ENCODE assay signal across 23 cellular contexts in the genomic region with DNA sequence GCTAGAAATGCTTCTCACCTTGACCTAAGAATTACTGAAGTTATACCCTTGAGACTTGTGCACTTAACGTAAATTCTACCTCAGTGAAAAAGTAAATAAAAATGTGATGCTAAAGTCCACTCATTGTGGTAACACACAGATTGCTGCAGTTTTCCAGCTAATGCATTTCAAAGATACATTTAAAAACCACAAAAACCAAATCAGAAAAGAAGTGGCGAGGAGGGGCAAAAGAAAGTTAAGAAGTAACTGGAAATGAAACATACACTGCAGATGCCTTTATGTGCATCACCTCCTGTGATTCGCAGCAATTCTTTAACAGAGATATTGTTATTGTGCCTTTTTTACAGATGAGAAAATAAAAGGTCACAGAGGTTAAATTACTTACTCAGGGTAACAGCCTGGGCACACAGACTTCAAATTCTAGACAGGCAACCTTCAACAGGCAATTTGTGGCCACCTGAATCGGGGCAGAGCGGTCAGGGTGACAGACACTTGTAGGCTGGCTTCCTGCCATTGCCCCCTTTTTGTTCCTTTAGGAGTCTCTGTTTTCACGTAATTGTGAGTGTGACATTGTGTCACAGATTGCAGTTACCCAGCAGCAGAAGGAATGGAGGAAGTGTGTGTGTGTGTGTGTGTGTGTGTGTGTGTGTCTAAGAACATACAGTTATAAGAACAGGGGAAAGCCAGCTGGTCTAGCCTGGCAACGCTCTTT. TPM values are rescaled to one million over a fixed set of nuclear protein-coding genes. Genes with fewer than 3 reads are reported as not detected.
DNase-seq lines count a peak whose midpoint lies in the region; ATAC-seq and TF ChIP-seq lines count a peak whose summit lies in the region.
"Had no signal": no experiment of that assay in that cellular context is flagged by ENCODE, and none has a peak within 500 bp of the region (broad histone marks: within the 10 kb centered on the region; RNA-seq: fewer than 3 reads in every experiment).

No MANE protein-coding gene starts in this region.

- no peaks in the 10 kb centered on the region for H3K9me3 Mint-ChIP-seq in Calu3 (ENCODE audit: low read depth, unreplicated experiment)
- H3K9me3 Mint-ChIP-seq: activated CD8-positive, alpha-beta T cell treated with anti-CD3 and anti-CD28 coated beads for 36 hours; activated T-cell treated with anti-CD3 and anti-CD28 coated beads, Interleukin-2, amount 50 U/mL, for 24 hours; CD4-positive, alpha-beta T cell; natural killer cell; T-helper 2 cell treated with Interferon-gamma antibody and Interleukin-4, amounts not matched to agents 5 μg/mL and 100 μg/mL, for 36 hours had no signal

- DNase-seq in Calu3: no peak
- DNase-seq in osteoblast (ENCODE audit: insufficient read length, low spot score, missing footprints): peak; percentile 77
- no peak for DNase-seq in ascending aorta (ENCODE audit: low spot score in 2 of 2)
- no peak for DNase-seq in aorta
- DNase-seq: activated CD4-positive, CD25-positive, alpha-beta regulatory T cell; activated CD8-positive, alpha-beta T cell treated with anti-CD3 and anti-CD28 coated beads for 36 hours; activated naive CD4-positive, alpha-beta T cell treated with Interleukin-2 at 50 U/mL for 16 hours; activated T-cell treated with anti-CD3 and anti-CD28 coated beads, Interleukin-2, amount 50 U/mL, for 24 hours; CD4-positive, alpha-beta T cell; DND-41; natural killer cell; NCI-H146; NCI-H82 had no signal

- H3K4me2 ChIP-seq in Loucy (ENCODE audit: low read depth, low read length, poor library complexity, severe bottlenecking) (peak overlapping the region; percentile 15), osteoblast (ENCODE audit: insufficient read depth, low read length) (no peak overlapping the region)

- no peaks in the 10 kb centered on the region for H3F3A ChIP-seq in Loucy (ENCODE audit: low read depth)

- H3K36me3 ChIP-seq in Loucy (ENCODE audit: insufficient read depth, low read length): no peaks in the 10 kb centered on the region
- H3K36me3 ChIP-seq in duodenal mucosa (ENCODE audit: control insufficient read depth in 1 of 2, insufficient read depth in 2 of 2, low read length in 2 of 2): no peaks in the 10 kb centered on the region
- no peaks in the 10 kb centered on the region for H3K36me3 ChIP-seq in osteoblast (ENCODE audit: insufficient read depth, low read length)
- no peaks in the 10 kb centered on the region for H3K36me3 ChIP-seq in ascending aorta
- H3K36me3 ChIP-seq in aorta (ENCODE audit: control insufficient read depth in 1 of 2, insufficient read depth in 2 of 2, low read length in 1 of 2): no peaks in the 10 kb centered on the region

- no peak overlapping the region for H3K4me3 ChIP-seq in Loucy (ENCODE audit: low read length, poor library complexity, severe bottlenecking)
- H3K4me3 ChIP-seq in duodenal mucosa (ENCODE audit: low read depth in 1 of 2, low read length in 2 of 2): peak overlapping the region; percentile 65 to 68
- H3K4me3 ChIP-seq in osteoblast (ENCODE audit: insufficient read depth, low read length): no peak overlapping the region
- H3K4me3 ChIP-seq in ascending aorta: no peak overlapping the region
- H3K4me3 ChIP-seq in aorta (ENCODE audit: low read length in 2 of 2): no peak overlapping the region
- H3K4me3 ChIP-seq: GM23248, SK-N-MC had no signal

- TSS peak; percentile 19 for BruUV-seq in Calu3 (replicated peaks; lab: Mats Ljungman, UMichigan)

- H3K4me3 Mint-ChIP-seq in Calu3 (ENCODE audit: low read depth, unreplicated experiment): peak overlapping the region; percentile 68
- H3K4me3 Mint-ChIP-seq: activated CD8-positive, alpha-beta T cell treated with anti-CD3 and anti-CD28 coated beads for 36 hours; activated T-cell treated with anti-CD3 and anti-CD28 coated beads, Interleukin-2, amount 50 U/mL, for 24 hours; CD4-positive, alpha-beta T cell; natural killer cell had no signal

- no peak for ATAC-seq in GM18858 (IDR thresholded peaks at IDR 0.05; ENCODE audit: unreplicated experiment)
- ATAC-seq in aorta (ENCODE audit: low FRiP score): no peak
- no peak for ATAC-seq in HG03108 (IDR thresholded peaks at IDR 0.05; ENCODE audit: unreplicated experiment)
- ATAC-seq: activated CD8-positive, alpha-beta T cell treated with anti-CD3 and anti-CD28 coated beads for 36 hours had no signal

- 84 to 87% methylated on average over 7 of the region's 7 CpGs for WGBS in aorta, 2 donors

- H3K27me3 Mint-ChIP-seq in Calu3 (ENCODE audit: unreplicated experiment): peaks cover 41% of the 10 kb centered on the region

- TF ChIP-seq CTCF in Calu3 (IDR thresholded peaks at IDR 0.05; ENCODE audit: unreplicated experiment) (no peak), Loucy (conservative IDR thresholded peaks at IDR 0.05; ENCODE audit: low read length) (no peak), osteoblast (IDR thresholded peaks at IDR 0.05; ENCODE audit: extremely low read depth, low read depth, low read length) (no peak), ascending aorta (IDR thresholded peaks at IDR 0.05) (no peak)

- no peaks in the 10 kb centered on the region for H3K9me2 ChIP-seq in Loucy (replicated peaks; ENCODE audit: low read depth, low read length)

- no peaks in the 10 kb centered on the region for H3K27me3 ChIP-seq in Loucy (ENCODE audit: insufficient read depth, low read length, poor library complexity, severe bottlenecking)
- peaks cover 14 to 16% of the 10 kb centered on the region in 2 donors for H3K27me3 ChIP-seq in duodenal mucosa (ENCODE audit: control insufficient read depth in 1 of 2, insufficient read depth in 2 of 2, low read length in 2 of 2)
- peaks cover 85% of the 10 kb centered on the region for H3K27me3 ChIP-seq in osteoblast (ENCODE audit: insufficient read depth, low read length)
- H3K27me3 ChIP-seq in ascending aorta: no peaks in the 10 kb centered on the region
- H3K27me3 ChIP-seq in aorta (ENCODE audit: control insufficient read depth in 1 of 2, insufficient read depth in 2 of 2, low read length in 1 of 2): no peaks in the 10 kb centered on the region

- H3K9me3 ChIP-seq in Loucy (ENCODE audit: insufficient read depth, low read depth, low read length): no peaks in the 10 kb centered on the region
- no peaks in the 10 kb centered on the region for H3K9me3 ChIP-seq in duodenal mucosa (ENCODE audit: control insufficient read depth in 1 of 2, low read length in 2 of 2)
- H3K9me3 ChIP-seq in osteoblast (ENCODE audit: low read depth, low read length): no peaks in the 10 kb centered on the region
- H3K9me3 ChIP-seq in ascending aorta: no peaks in the 10 kb centered on the region
- H3K9me3 ChIP-seq in aorta (ENCODE audit: control insufficient read depth, low read length): no peaks in the 10 kb centered on the region

- no peaks in the 10 kb centered on the region for H3K79me2 ChIP-seq in Loucy (ENCODE audit: insufficient read depth, low read length)
- H3K79me2 ChIP-seq in osteoblast (ENCODE audit: insufficient read depth, low read length): no peaks in the 10 kb centered on the region

- intact Hi-C loops in Calu3 (cut with micrococcal nuclease; ENCODE audit: unreplicated experiment) (loop anchor here (5.0 kb wide), 1 partner anchor 61 kb away; no protein-coding TSS in a partner anchor), ascending aorta (cut with DNase I) (no loop called here), aorta (cut with DNase I) (no loop called here)

- H3K4me1 Mint-ChIP-seq in Calu3 (ENCODE audit: low read depth, unreplicated experiment): no peaks in the 10 kb centered on the region

- H3K4me1 ChIP-seq in Loucy (ENCODE audit: insufficient read depth, low read length, poor library complexity, severe bottlenecking): peaks cover 8% of the 10 kb centered on the region
- H3K4me1 ChIP-seq in duodenal mucosa (ENCODE audit: control insufficient read depth in 1 of 2, insufficient read depth in 2 of 2, low read length in 2 of 2): peaks cover 12 to 14% of the 10 kb centered on the region in 2 donors
- no peaks in the 10 kb centered on the region for H3K4me1 ChIP-seq in osteoblast (ENCODE audit: insufficient read depth, low read length)
- H3K4me1 ChIP-seq in ascending aorta: no peaks in the 10 kb centered on the region
- H3K4me1 ChIP-seq in aorta (ENCODE audit: control insufficient read depth in 1 of 2, insufficient read depth in 2 of 2, low read length in 2 of 2): no peaks in the 10 kb centered on the region

- H3K27ac ChIP-seq in duodenal mucosa (ENCODE audit: low read depth, low read length) (no peak overlapping the region), osteoblast (ENCODE audit: low read depth, low read length) (no peak overlapping the region), ascending aorta (no peak overlapping the region), aorta (ENCODE audit: low read depth in 1 of 2, low read length in 2 of 2) (no peak overlapping the region)
- H3K27ac ChIP-seq: GM23248, SK-N-MC had no signal

- H3K27ac Mint-ChIP-seq in Calu3 (ENCODE audit: unreplicated experiment): no peak overlapping the region
- H3K27ac Mint-ChIP-seq: activated CD8-positive, alpha-beta T cell treated with anti-CD3 and anti-CD28 coated beads for 36 hours; activated T-cell treated with anti-CD3 and anti-CD28 coated beads, Interleukin-2, amount 50 U/mL, for 24 hours; CD4-positive, alpha-beta T cell; natural killer cell; T-helper 2 cell treated with Interferon-gamma antibody and Interleukin-4, amounts not matched to agents 5 μg/mL and 100 μg/mL, for 36 hours had no signal

- CTCF ChIA-PET in Calu3 (lab: Charles Lee): no interaction called here

- no peaks in the 10 kb centered on the region for H4K20me1 ChIP-seq in Loucy (ENCODE audit: insufficient read depth, low read length, poor library complexity, severe bottlenecking)
- no peaks in the 10 kb centered on the region for H4K20me1 ChIP-seq in osteoblast (ENCODE audit: insufficient read depth, low read length)

- peaks cover 14% of the 10 kb centered on the region for H3K36me3 Mint-ChIP-seq in Calu3 (ENCODE audit: insufficient read depth, unreplicated experiment)
- H3K36me3 Mint-ChIP-seq: natural killer cell had no signal

- no peak overlapping the region for H3K9ac ChIP-seq in Loucy (ENCODE audit: low read depth, low read length, poor library complexity, severe bottlenecking)
- H3K9ac ChIP-seq in duodenal mucosa (ENCODE audit: low read depth in 1 of 2, low read length in 2 of 2): no peak overlapping the region
- H3K9ac ChIP-seq: GM23248 had no signal

- H2AFZ ChIP-seq in Loucy (ENCODE audit: low read length): no peak overlapping the region
- H2AFZ ChIP-seq in osteoblast (ENCODE audit: low read length): no peak overlapping the region
- H2AFZ ChIP-seq: GM23248 had no signal

RNA-seq across cellular contexts. Expression of gene WIPF3, which starts 1.9 kb away (rescaled TPM):
- total RNA-seq in Calu3 (2022): 4.9 and 6.4 TPM in 2 replicates
- total RNA-seq in osteoblast: under 0.01 TPM in 1 of 2 replicates, not detected in the other
- 4.6 TPM for total RNA-seq in ascending aorta
- total RNA-seq in aorta: 1 to 10 TPM; 2.1 to 2.4 TPM
- 1 to 10 TPM; 3.4 to 4.3 TPM for polyA plus RNA-seq in aorta
- total RNA-seq: activated CD8-positive, alpha-beta T cell treated with anti-CD3 and anti-CD28 coated beads for 36 hours; CD4-positive, alpha-beta T cell; GM23248; MCF 10A; natural killer cell; pulmonary artery endothelial cell had no signal
- polyA plus RNA-seq: AG04450, GM23248 had no signal

Comparison
In these comparisons a context has a peak if more than half of its experiments do, and no peak if none do; other contexts are left out.
1. H3K4me3 ChIP-seq: peak in duodenal mucosa (2 of 2); none in Loucy (single experiment), osteoblast (single experiment), ascending aorta (0 of 2) and aorta (0 of 2).